8 cellular contexts compared by ENCODE assay signal in genomic region chr12:124566181-124567034, GRCh38. TPM values are rescaled to one million over a fixed set of nuclear protein-coding genes. Genes with fewer than 3 reads are reported as not detected.
A peak's percentile ranks its signal among the peaks of the same experiment; 100 is the strongest.
DNase-seq lines count a peak whose midpoint lies in the region; ATAC-seq and TF ChIP-seq lines count a peak whose summit lies in the region.

No MANE protein-coding gene starts in this region.

- H3K9me3 ChIP-seq in HUES6 (ENCODE audit: control insufficient read depth, insufficient read depth, low read depth, low read length) = no peaks in the 10 kb centered on the region
- no peaks in the 10 kb centered on the region for H3K9me3 ChIP-seq in RWPE2 (ENCODE audit: severe bottlenecking)
- H3K9me3 ChIP-seq in neural cell (ENCODE audit: low read length) = no peaks in the 10 kb centered on the region

- H3K27ac ChIP-seq in HUES6 (ENCODE audit: low read depth, low read length) (peak overlapping the region; percentile 78), RWPE2 (ENCODE audit: poor library complexity, severe bottlenecking) (peak overlapping the region; percentile 88), neural cell (ENCODE audit: low read length) (peak overlapping the region; percentile 20), substantia nigra (ENCODE audit: low read depth, low read length, poor library complexity, severe bottlenecking) (peak overlapping the region; percentile 91)

- H4K20me1 ChIP-seq in neural cell (ENCODE audit: insufficient read depth) = no peaks in the 10 kb centered on the region

- H3K4me3 ChIP-seq in HUES6 (ENCODE audit: low read depth, low read length) = peak overlapping the region; percentile 91
- H3K4me3 ChIP-seq in RWPE2 (ENCODE audit: severe bottlenecking) = peak overlapping the region; percentile 96
- peak overlapping the region; percentile 68 to 96 for H3K4me3 ChIP-seq in foreskin fibroblast (ENCODE audit: low read depth in 1 of 2, low read length in 2 of 2)
- H3K4me3 ChIP-seq in neural cell (ENCODE audit: low read length) = peak overlapping the region; percentile 97

- peak; percentile 28 for TF ChIP-seq RAD21 in neural cell (conservative IDR thresholded peaks at IDR 0.05)

- no peaks in the 10 kb centered on the region for H3K36me3 ChIP-seq in HUES6 (ENCODE audit: control insufficient read depth, insufficient read depth, low read length)
- peaks cover 14% of the 10 kb centered on the region for H3K36me3 ChIP-seq in RWPE2 (ENCODE audit: low read depth)
- no peaks in the 10 kb centered on the region for H3K36me3 ChIP-seq in neural cell (ENCODE audit: insufficient read depth, low read length)

- no peaks in the 10 kb centered on the region for H3K27me3 ChIP-seq in HUES6 (ENCODE audit: control insufficient read depth, insufficient read depth, low read length)
- no peaks in the 10 kb centered on the region for H3K27me3 ChIP-seq in RWPE2 (ENCODE audit: insufficient read depth, poor library complexity, severe bottlenecking)
- H3K27me3 ChIP-seq in neural cell (ENCODE audit: insufficient read depth, low read depth, low read length) = no peaks in the 10 kb centered on the region

- no peak for TF ChIP-seq EP300 in neural cell (conservative IDR thresholded peaks at IDR 0.05; ENCODE audit: poor library complexity, severe bottlenecking)

- H3K79me2 ChIP-seq in neural cell (replicated peaks; ENCODE audit: insufficient read depth, low read length) = peaks cover 40% of the 10 kb centered on the region

- TF ChIP-seq CTCF in RWPE2 (IDR thresholded peaks at IDR 0.05; ENCODE audit: poor library complexity, severe bottlenecking) (peak; percentile 11), foreskin fibroblast (IDR thresholded peaks at IDR 0.05; ENCODE audit: low read depth, low read length) (no peak), neural cell (IDR thresholded peaks at IDR 0.05; ENCODE audit: poor library complexity, severe bottlenecking) (no peak)

- no peaks in the 10 kb centered on the region for H3F3A ChIP-seq in neural cell (ENCODE audit: insufficient read depth, low read length, poor library complexity, severe bottlenecking)

- ATAC-seq in GM21423 (IDR thresholded peaks at IDR 0.05; ENCODE audit: unreplicated experiment) (peak; percentile 36), RWPE2 (ENCODE audit: low read depth) (peak; percentile 85)

- in situ Hi-C loops in Caki2 (cut with HindIII; ENCODE audit: low pct_unique_long_range_greater_than_20kb, low sequenced_read_pairs) = no loop called here

- peak overlapping the region; percentile 76 for H3K4me2 ChIP-seq in neural cell (ENCODE audit: low read length)

- H3K9me2 ChIP-seq in neural cell (ENCODE audit: insufficient read depth, low read length) = no peaks in the 10 kb centered on the region

- H3K9ac ChIP-seq in HUES6 (ENCODE audit: low read length) (peak overlapping the region; percentile 80), neural cell (ENCODE audit: low read length) (peak overlapping the region; percentile 71)

- H3K4me1 ChIP-seq in HUES6 (ENCODE audit: control insufficient read depth, insufficient read depth, low read length) (peaks cover 50% of the 10 kb centered on the region), RWPE2 (ENCODE audit: insufficient read depth, poor library complexity, severe bottlenecking) (peaks cover 9% of the 10 kb centered on the region)

- DNase-seq in Caki2 (ENCODE audit: low read depth) = peak; percentile 75
- DNase-seq in RWPE2 (ENCODE audit: low spot score) = no peak
- DNase-seq in activated gamma-delta T cell treated with Interleukin-2 at 50 U/mL for 16 hours = peak; percentile 54
- peak; percentile 73 to 90 for DNase-seq in foreskin fibroblast
- DNase-seq in substantia nigra (lab: John Stamatoyannopoulos, UW) = peak; percentile 44 to 93 (median 83)

- peak overlapping the region; percentile 15 for H2AFZ ChIP-seq in neural cell (ENCODE audit: low read depth, low read length)

TF ChIP-seq in neural cell, 6 proteins besides CTCF, POLR2A, EP300 and RAD21:
- no peak for TF ChIP-seq POLR2AphosphoS5 (IDR thresholded peaks at IDR 0.05)
- TF ChIP-seq SMC3 (conservative IDR thresholded peaks at IDR 0.05; ENCODE audit: poor library complexity) = no peak
- TF ChIP-seq REST (IDR thresholded peaks at IDR 0.05; ENCODE audit: borderline replicate concordance) = no peak
- TF ChIP-seq MXI1 (conservative IDR thresholded peaks at IDR 0.05; ENCODE audit: poor library complexity, severe bottlenecking) = no peak
- no peak for TF ChIP-seq EZH2 (IDR thresholded peaks at IDR 0.05; ENCODE audit: borderline replicate concordance, insufficient read depth, low read length, poor library complexity, severe bottlenecking)
- no peak for TF ChIP-seq TAF1 (IDR thresholded peaks at IDR 0.05; ENCODE audit: low read depth)

RNA-seq across cellular contexts. Expression of gene NCOR2, which starts 1.0 kb away (rescaled TPM):
- 2.7 and 12.9 TPM in 2 replicates for total RNA-seq in Caki2 (2014; rRNA removed; shearing (Covaris generic); ENCODE audit: low replicate concordance)
- 2.8 and 4.8 TPM in 2 replicates for polyA plus RNA-seq in neural cell
- polyA minus RNA-seq in neural cell = 17.3 and 20.7 TPM in 2 replicates

Comparison
In these comparisons a context has a peak if more than half of its experiments do, and no peak if none do; other contexts are left out.
1. H3K27ac ChIP-seq: peak in every context shown above with its lines; median percentile 91 in substantia nigra; 88 in RWPE2; 78 in HUES6; 20 in neural cell.